ENCODE assay signal across 2 cellular contexts in genomic region chr11:17572791-17573460, GRCh38.
TF ChIP-seq lines count a peak whose summit lies in the region.

No MANE protein-coding gene starts in this region.

TF ChIP-seq in IMR-90, 13 proteins besides CTCF, POLR2A, EP300 and RAD21 (continued from another document):
- TF ChIP-seq, protein P1, sequence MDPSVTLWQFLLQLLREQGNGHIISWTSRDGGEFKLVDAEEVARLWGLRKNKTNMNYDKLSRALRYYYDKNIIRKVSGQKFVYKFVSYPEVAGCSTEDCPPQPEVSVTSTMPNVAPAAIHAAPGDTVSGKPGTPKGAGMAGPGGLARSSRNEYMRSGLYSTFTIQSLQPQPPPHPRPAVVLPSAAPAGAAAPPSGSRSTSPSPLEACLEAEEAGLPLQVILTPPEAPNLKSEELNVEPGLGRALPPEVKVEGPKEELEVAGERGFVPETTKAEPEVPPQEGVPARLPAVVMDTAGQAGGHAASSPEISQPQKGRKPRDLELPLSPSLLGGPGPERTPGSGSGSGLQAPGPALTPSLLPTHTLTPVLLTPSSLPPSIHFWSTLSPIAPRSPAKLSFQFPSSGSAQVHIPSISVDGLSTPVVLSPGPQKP (IDR thresholded peaks at IDR 0.05; ENCODE audit: borderline replicate concordance, low read depth, low read length): no peak
- TF ChIP-seq, protein P2, sequence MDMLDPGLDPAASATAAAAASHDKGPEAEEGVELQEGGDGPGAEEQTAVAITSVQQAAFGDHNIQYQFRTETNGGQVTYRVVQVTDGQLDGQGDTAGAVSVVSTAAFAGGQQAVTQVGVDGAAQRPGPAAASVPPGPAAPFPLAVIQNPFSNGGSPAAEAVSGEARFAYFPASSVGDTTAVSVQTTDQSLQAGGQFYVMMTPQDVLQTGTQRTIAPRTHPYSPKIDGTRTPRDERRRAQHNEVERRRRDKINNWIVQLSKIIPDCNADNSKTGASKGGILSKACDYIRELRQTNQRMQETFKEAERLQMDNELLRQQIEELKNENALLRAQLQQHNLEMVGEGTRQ (IDR thresholded peaks at IDR 0.05; ENCODE audit: low read depth, low read length): no peak
- no peak for TF ChIP-seq SMC3 (IDR thresholded peaks at IDR 0.05; ENCODE audit: low read depth, low read length)
- TF ChIP-seq CEBPB (IDR thresholded peaks at IDR 0.05; ENCODE audit: low read depth, low read length): no peak
- no peak for TF ChIP-seq FOS (IDR thresholded peaks at IDR 0.05; ENCODE audit: low read depth, low read length)
- TF ChIP-seq MXI1 (IDR thresholded peaks at IDR 0.05; ENCODE audit: borderline replicate concordance, low read depth, low read length): no peak
- TF ChIP-seq MAZ (IDR thresholded peaks at IDR 0.05; ENCODE audit: borderline replicate concordance, low read depth, low read length): no peak
- no peak for TF ChIP-seq NFE2L2 (IDR thresholded peaks at IDR 0.05; ENCODE audit: low read depth, low read length)
- no peak for TF ChIP-seq RFX5 (IDR thresholded peaks at IDR 0.05; ENCODE audit: low read depth, low read length)
- TF ChIP-seq CHD1 (IDR thresholded peaks at IDR 0.05; ENCODE audit: low read depth, low read length): no peak
- no peak for TF ChIP-seq BHLHE40 (IDR thresholded peaks at IDR 0.05; ENCODE audit: low read depth, low read length)

TF ChIP-seq in WTC11, 78 proteins besides CTCF, POLR2A, EP300 and RAD21 (continued from another document):
- TF ChIP-seq, protein P3, sequence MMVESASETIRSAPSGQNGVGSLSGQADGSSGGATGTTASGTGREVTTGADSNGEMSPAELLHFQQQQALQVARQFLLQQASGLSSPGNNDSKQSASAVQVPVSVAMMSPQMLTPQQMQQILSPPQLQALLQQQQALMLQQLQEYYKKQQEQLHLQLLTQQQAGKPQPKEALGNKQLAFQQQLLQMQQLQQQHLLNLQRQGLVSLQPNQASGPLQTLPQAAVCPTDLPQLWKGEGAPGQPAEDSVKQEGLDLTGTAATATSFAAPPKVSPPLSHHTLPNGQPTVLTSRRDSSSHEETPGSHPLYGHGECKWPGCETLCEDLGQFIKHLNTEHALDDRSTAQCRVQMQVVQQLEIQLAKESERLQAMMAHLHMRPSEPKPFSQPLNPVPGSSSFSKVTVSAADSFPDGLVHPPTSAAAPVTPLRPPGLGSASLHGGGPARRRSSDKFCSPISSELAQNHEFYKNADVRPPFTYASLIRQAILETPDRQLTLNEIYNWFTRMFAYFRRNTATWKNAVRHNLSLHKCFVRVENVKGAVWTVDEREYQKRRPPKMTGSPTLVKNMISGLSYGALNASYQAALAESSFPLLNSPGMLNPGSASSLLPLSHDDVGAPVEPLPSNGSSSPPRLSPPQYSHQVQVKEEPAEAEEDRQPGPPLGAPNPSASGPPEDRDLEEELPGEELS (CRISPR knock-in tag; IDR thresholded peaks at IDR 0.05): no peak
- TF ChIP-seq ZNF219 (CRISPR knock-in tag; IDR thresholded peaks at IDR 0.05; ENCODE audit: borderline replicate concordance): no peak
